8 cellular contexts compared by ENCODE assay signal in the genomic region with DNA sequence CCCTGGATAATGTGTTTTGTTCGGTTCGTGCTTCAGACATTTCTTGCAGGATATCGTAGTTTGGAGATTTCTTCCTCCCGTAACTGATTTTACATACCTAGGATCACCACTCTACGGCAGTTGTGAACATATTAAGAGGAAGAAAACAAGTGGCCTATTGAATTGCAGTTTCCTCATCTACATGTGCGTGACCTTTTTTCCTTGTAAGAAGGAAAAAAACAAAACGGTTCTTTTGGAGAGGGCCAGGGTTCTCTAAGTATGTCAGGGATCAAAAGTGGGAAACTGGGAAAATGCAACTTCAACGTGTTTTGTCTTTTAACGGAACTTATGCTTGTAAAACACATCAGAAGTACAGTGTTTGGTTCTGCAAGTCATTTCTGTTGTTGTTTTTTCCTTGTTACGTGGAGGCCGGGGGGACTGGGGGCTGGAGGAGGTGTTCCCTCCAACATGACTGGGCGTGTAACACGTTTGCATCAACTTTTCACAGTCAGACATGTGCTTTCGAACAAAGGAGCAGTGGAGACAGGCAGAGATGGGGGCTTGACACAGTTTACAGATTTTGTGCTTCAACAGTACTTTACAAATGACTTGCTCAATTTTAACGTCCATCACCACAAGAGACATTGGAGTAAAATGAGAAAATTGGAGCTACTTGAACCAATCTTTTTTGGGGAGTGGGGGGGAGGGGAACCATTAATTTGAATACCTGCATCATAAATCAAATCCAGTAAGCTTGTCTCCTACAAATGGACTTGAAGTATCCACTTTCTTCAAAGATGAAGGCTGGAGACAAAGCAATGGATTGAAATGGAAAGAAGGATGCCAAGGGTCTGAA. TPM values are rescaled to one million over a fixed set of nuclear protein-coding genes. Genes with fewer than 3 reads are reported as not detected.
DNase-seq lines count a peak whose midpoint lies in the region; ATAC-seq and TF ChIP-seq lines count a peak whose summit lies in the region.

No MANE protein-coding gene starts in this region.

- H3K4me1 ChIP-seq in gastroesophageal sphincter: peaks cover 12 to 71% (median 28%) of the 10 kb centered on the region in 3 donors
- H3K4me1 ChIP-seq in sigmoid colon: peaks cover 0 to 63% (median 59%) of the 10 kb centered on the region in 4 donors

- peak; percentile 21 for DNase-seq in NCI-H2227 (lab: John Stamatoyannopoulos, UW; ENCODE audit: unreplicated experiment)
- peak; percentile 65 for DNase-seq in activated T-helper 1 cell treated with anti-CD3 and anti-CD28 coated beads, Interleukin-12 subunit alpha, Interleukin-12 subunit beta, Interleukin-2, Interleukin-4 antibody, amounts not matched to agents 30 ng/mL and 10 ng/mL and 1 ng/mL, durations not matched to agents 14 hours and 24 hours and 36 hours (ENCODE audit: low spot score)
- no peak for DNase-seq in sigmoid colon
- no peak for DNase-seq in NCI-H82 (lab: John Stamatoyannopoulos, UW)
- DNase-seq in NCI-H524 (lab: John Stamatoyannopoulos, UW): no peak
- DNase-seq in GM19240 (ENCODE audit: insufficient read length, low spot score): no peak

- peak overlapping the region; percentile 99 to 100 (median 100) for H3K27ac ChIP-seq in gastroesophageal sphincter
- peak overlapping the region; percentile 97 to 100 (median 100) for H3K27ac ChIP-seq in sigmoid colon

- H3K27me3 ChIP-seq in gastroesophageal sphincter (no peaks in the 10 kb centered on the region), sigmoid colon (no peaks in the 10 kb centered on the region)

- TF ChIP-seq CTCF in gastroesophageal sphincter (IDR thresholded peaks at IDR 0.05) (no peak), sigmoid colon (IDR thresholded peaks at IDR 0.05) (no peak)

- H3K4me3 Mint-ChIP-seq in activated T-helper 1 cell treated with anti-CD3 and anti-CD28 coated beads, Interleukin-12 subunit alpha, Interleukin-12 subunit beta, Interleukin-2, Interleukin-4 antibody, amounts not matched to agents 30 ng/mL and 10 ng/mL and 1 ng/mL, durations not matched to agents 14 hours and 24 hours and 36 hours: peak overlapping the region; percentile 92

- H3K9me3 ChIP-seq in gastroesophageal sphincter (no peaks in the 10 kb centered on the region), sigmoid colon (no peaks in the 10 kb centered on the region)

- intact Hi-C loops in activated T-helper 1 cell treated with anti-CD3 and anti-CD28 coated beads, Interleukin-12 subunit alpha, Interleukin-12 subunit beta, Interleukin-2, Interleukin-4 antibody, amounts not matched to agents 30 ng/mL and 10 ng/mL and 1 ng/mL, durations not matched to agents 14 hours and 24 hours and 36 hours (cut with micrococcal nuclease): loop anchor here (2.0 to 5.0 kb wide), 2 partner anchors 249 to 322 kb away; partner anchors contain the start of genes ARHGAP35 and SLC1A5
- intact Hi-C loops in sigmoid colon (cut with DNase I): loop anchor here (5.0 kb wide), 1 partner anchor 247 kb away; the partner anchor contains the start of gene ARHGAP35

- peak overlapping the region; percentile 99 for H3K27ac Mint-ChIP-seq in activated T-helper 1 cell treated with anti-CD3 and anti-CD28 coated beads, Interleukin-12 subunit alpha, Interleukin-12 subunit beta, Interleukin-2, Interleukin-4 antibody, amounts not matched to agents 30 ng/mL and 10 ng/mL and 1 ng/mL, durations not matched to agents 14 hours and 24 hours and 36 hours

- H3K4me3 ChIP-seq in GM08714 (ENCODE audit: low read length) (peak overlapping the region; percentile 99), gastroesophageal sphincter (peak overlapping the region; percentile 76 to 96), sigmoid colon (peak overlapping the region; percentile 78 to 98 (median 97))

- H3K36me3 ChIP-seq in gastroesophageal sphincter (no peaks in the 10 kb centered on the region), sigmoid colon (no peaks in the 10 kb centered on the region)

- 4 to 10% methylated on average over 13 to 15 of the region's 15 CpGs for WGBS in gastroesophageal sphincter (ENCODE audit: low coverage in 1 of 2), 2 donors
- 3 to 7% methylated on average over 15 of the region's 15 CpGs for WGBS in sigmoid colon, 2 donors

- H3K27me3 Mint-ChIP-seq in activated T-helper 1 cell treated with anti-CD3 and anti-CD28 coated beads, Interleukin-12 subunit alpha, Interleukin-12 subunit beta, Interleukin-2, Interleukin-4 antibody, amounts not matched to agents 30 ng/mL and 10 ng/mL and 1 ng/mL, durations not matched to agents 14 hours and 24 hours and 36 hours (ENCODE audit: insufficient read depth): no peaks in the 10 kb centered on the region

- ATAC-seq in gastroesophageal sphincter: no peak

- no peaks in the 10 kb centered on the region for H3K9me3 Mint-ChIP-seq in activated T-helper 1 cell treated with anti-CD3 and anti-CD28 coated beads, Interleukin-12 subunit alpha, Interleukin-12 subunit beta, Interleukin-2, Interleukin-4 antibody, amounts not matched to agents 30 ng/mL and 10 ng/mL and 1 ng/mL, durations not matched to agents 14 hours and 24 hours and 36 hours

- peaks cover 64% of the 10 kb centered on the region for H3K4me1 Mint-ChIP-seq in activated T-helper 1 cell treated with anti-CD3 and anti-CD28 coated beads, Interleukin-12 subunit alpha, Interleukin-12 subunit beta, Interleukin-2, Interleukin-4 antibody, amounts not matched to agents 30 ng/mL and 10 ng/mL and 1 ng/mL, durations not matched to agents 14 hours and 24 hours and 36 hours (ENCODE audit: low read depth)

- TF ChIP-seq EP300 in gastroesophageal sphincter (IDR thresholded peaks at IDR 0.05): no peak
- TF ChIP-seq EP300 in sigmoid colon (IDR thresholded peaks at IDR 0.05): no peak

- H3K36me3 Mint-ChIP-seq in activated T-helper 1 cell treated with anti-CD3 and anti-CD28 coated beads, Interleukin-12 subunit alpha, Interleukin-12 subunit beta, Interleukin-2, Interleukin-4 antibody, amounts not matched to agents 30 ng/mL and 10 ng/mL and 1 ng/mL, durations not matched to agents 14 hours and 24 hours and 36 hours (ENCODE audit: low read depth): peaks cover 34% of the 10 kb centered on the region

- TF ChIP-seq POLR2A in gastroesophageal sphincter (IDR thresholded peaks at IDR 0.05) (no peak), sigmoid colon (IDR thresholded peaks at IDR 0.05) (no peak)

RNA-seq across cellular contexts. Expression of gene ZC3H4, which starts 3.8 kb away (rescaled TPM):
- total RNA-seq in activated T-helper 1 cell treated with anti-CD3 and anti-CD28 coated beads, Interleukin-12 subunit alpha, Interleukin-12 subunit beta, Interleukin-2, Interleukin-4 antibody, amounts not matched to agents 30 ng/mL and 10 ng/mL and 1 ng/mL, durations not matched to agents 14 hours and 24 hours and 36 hours: 111 and 114 TPM in 2 replicates
- 10 to 100 TPM; 22.5 to 28.7 (median 24.9) TPM for total RNA-seq in gastroesophageal sphincter
- total RNA-seq in sigmoid colon: 10 to 100 TPM; 19.3 to 25.3 (median 21.8) TPM
- polyA plus RNA-seq in sigmoid colon: 10 to 100 TPM in 1 of 3 donors, 1 to 10 TPM in 2; 5.4 to 21.9 (median 6.7) TPM

RNA-seq across cellular contexts. Expression of gene SAE1, which starts 20.9 kb away (rescaled TPM):
- 141 and 142 TPM in 2 replicates for total RNA-seq in activated T-helper 1 cell treated with anti-CD3 and anti-CD28 coated beads, Interleukin-12 subunit alpha, Interleukin-12 subunit beta, Interleukin-2, Interleukin-4 antibody, amounts not matched to agents 30 ng/mL and 10 ng/mL and 1 ng/mL, durations not matched to agents 14 hours and 24 hours and 36 hours
- total RNA-seq in gastroesophageal sphincter (100 to 1,000 TPM; 134 to 157 (median 153) TPM), sigmoid colon (100 to 1,000 TPM; 109 to 191 (median 161) TPM)
- 10 to 100 TPM; 50.5 to 82.6 (median 57.3) TPM for polyA plus RNA-seq in sigmoid colon

Comparison
In these comparisons a context has a peak if more than half of its experiments do, and no peak if none do; other contexts are left out.
1. DNase-seq: peak in NCI-H2227 (single experiment) and activated T-helper 1 cell treated with anti-CD3 and anti-CD28 coated beads, Interleukin-12 subunit alpha, Interleukin-12 subunit beta, Interleukin-2, Interleukin-4 antibody, amounts not matched to agents 30 ng/mL and 10 ng/mL and 1 ng/mL, durations not matched to agents 14 hours and 24 hours and 36 hours (single experiment); none in sigmoid colon (single experiment), NCI-H82 (single experiment), NCI-H524 (0 of 2) and GM19240 (single experiment).
2. Peak in every context shown above with its lines, with median percentiles within 50 percentile points of each other: H3K4me3 ChIP-seq.